Comparison of ENCODE assay signal across 9 cellular contexts in the genomic region with DNA sequence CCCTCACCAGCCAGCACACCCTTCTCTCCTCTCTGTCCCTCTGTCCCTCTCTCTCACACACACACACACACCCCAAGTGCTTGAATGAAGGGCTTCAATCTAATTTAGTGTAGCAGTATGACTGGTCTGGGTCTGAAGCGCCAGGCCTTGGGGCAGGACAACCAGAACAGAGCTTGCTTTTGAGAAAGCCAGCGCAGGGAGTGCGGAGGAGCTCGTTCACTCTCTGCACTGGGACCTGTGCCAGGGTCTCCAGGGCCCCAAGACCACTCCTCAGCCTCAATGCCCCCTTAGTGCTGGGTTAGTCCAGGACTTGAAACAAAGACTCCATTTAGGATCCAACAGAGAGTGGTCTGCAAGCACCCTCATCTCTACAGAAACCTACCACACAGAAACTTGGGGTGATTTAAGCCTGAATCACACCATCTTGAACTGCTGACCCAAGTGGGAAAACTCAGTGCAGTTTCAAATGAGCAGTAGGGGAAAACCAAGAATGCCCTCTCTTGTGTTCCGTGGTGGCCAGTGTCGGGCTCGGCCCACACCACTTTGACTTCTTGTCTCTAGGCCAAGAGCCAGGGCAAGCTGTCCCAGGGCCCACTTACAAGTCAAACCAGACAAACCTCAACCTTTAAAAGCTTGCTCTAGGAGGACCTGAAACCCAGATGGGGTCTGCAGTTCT.
DNase-seq lines count a peak whose midpoint lies in the region; ATAC-seq and TF ChIP-seq lines count a peak whose summit lies in the region.
"Had no signal": no experiment of that assay in that cellular context is flagged by ENCODE, and none has a peak within 500 bp of the region (broad histone marks: within the 10 kb centered on the region; RNA-seq: fewer than 3 reads in every experiment).

No MANE protein-coding gene starts in this region.

- H3K9me2 ChIP-seq in GM23338 (ENCODE audit: insufficient read depth): no peaks in the 10 kb centered on the region

- peaks cover 21% of the 10 kb centered on the region for H3K4me1 ChIP-seq in GM23338 (ENCODE audit: insufficient read depth)

- H3K36me3 Mint-ChIP-seq in GM23338 (ENCODE audit: low read depth): no peaks in the 10 kb centered on the region

- peak overlapping the region; percentile 17; the same call in 1 of the 2 replicates for H3K27ac Mint-ChIP-seq in GM23338

- H3K27me3 Mint-ChIP-seq in GM23338 (ENCODE audit: insufficient read depth, low read depth, poor library complexity): no peaks in the 10 kb centered on the region

- CTCF ChIA-PET in HEK293T (lab: Yijun Ruan, JAX): no interaction called here

- H3K36me3 ChIP-seq in GM23338 (ENCODE audit: insufficient read depth): no peaks in the 10 kb centered on the region

- DNase-seq in GM23338 (ENCODE audit: low spot score): no peak
- peak; percentile 6 for DNase-seq in amniotic epithelial cell (ENCODE audit: low read depth)
- peak in 20 of 49 donors; percentile 11 to 50 (median 21) for DNase-seq in substantia nigra (lab: John Stamatoyannopoulos, UW)
- no peak for DNase-seq in stimulated activated CD4-positive, alpha-beta T cell treated with anti-CD3 and anti-CD28 coated beads, Interleukin-2, amount 100 ng/mL, for 24 hours
- DNase-seq in hepatic stellate cell (ENCODE audit: low spot score): no peak
- no peak for DNase-seq in HEK293T (ENCODE audit: extremely low spot score)

- H3K4me3 Mint-ChIP-seq in GM23338: no peak overlapping the region

- H3K4me3 ChIP-seq in GM23338: no peak overlapping the region

- H3K9me3 Mint-ChIP-seq in GM23338: no peaks in the 10 kb centered on the region

- no peaks in the 10 kb centered on the region; the same call in 1 of the 2 replicates for H4K20me1 ChIP-seq in GM23338 (replicated peaks; ENCODE audit: insufficient read depth)

- no peak overlapping the region for H2AFZ ChIP-seq in GM23338

- POLR2A ChIA-PET in HEK293T (lab: Yijun Ruan, JAX): no interaction called here

- peaks cover 27% of the 10 kb centered on the region for H3K4me1 Mint-ChIP-seq in GM23338

- no peaks in the 10 kb centered on the region for H3F3A ChIP-seq in GM23338 (replicated peaks; ENCODE audit: low read depth)

- TF ChIP-seq CTCF in GM23338 (conservative IDR thresholded peaks at IDR 0.05; ENCODE audit: low read depth in 2 of 2): no peak

- no peaks in the 10 kb centered on the region for H3K79me2 ChIP-seq in GM23338 (replicated peaks; ENCODE audit: insufficient read depth)

- H3K4me2 ChIP-seq in GM23338: no peak overlapping the region

- ATAC-seq in GM23338: no peak
- no peak for ATAC-seq in GM19397 (IDR thresholded peaks at IDR 0.05; ENCODE audit: unreplicated experiment)
- ATAC-seq: HCT116 had no signal

- H3K27ac ChIP-seq in GM23338 (ENCODE audit: low read depth): no peak overlapping the region
- peak overlapping the region; percentile 66 for H3K27ac ChIP-seq in layer of hippocampus (ENCODE audit: low read depth, low read length)
- H3K27ac ChIP-seq in substantia nigra (ENCODE audit: low read depth, low read length, poor library complexity, severe bottlenecking): peak overlapping the region; percentile 86

- no peaks in the 10 kb centered on the region for H3K27me3 ChIP-seq in GM23338 (ENCODE audit: insufficient read depth)
- H3K27me3 ChIP-seq in layer of hippocampus (ENCODE audit: control insufficient read depth, insufficient read depth, low read length): no peaks in the 10 kb centered on the region

TF ChIP-seq in GM23338, 12 proteins besides CTCF, POLR2A, EP300 and RAD21 (continues in another document):
- TF ChIP-seq ZNF331 (CRISPR knock-in tag; IDR thresholded peaks at IDR 0.05; ENCODE audit: low read depth): no peak
- TF ChIP-seq STAT1 (IDR thresholded peaks at IDR 0.05; ENCODE audit: unreplicated experiment): no peak
- TF ChIP-seq NANOG (IDR thresholded peaks at IDR 0.05; ENCODE audit: borderline replicate concordance): no peak
- no peak for TF ChIP-seq ZNF114 (CRISPR knock-in tag; IDR thresholded peaks at IDR 0.05)
- no peak for TF ChIP-seq EZH2phosphoT487 (IDR thresholded peaks at IDR 0.05; ENCODE audit: unreplicated experiment)
- no peak for TF ChIP-seq JUNB (IDR thresholded peaks at IDR 0.05; ENCODE audit: unreplicated experiment)
- no peak for TF ChIP-seq REST (IDR thresholded peaks at IDR 0.05; ENCODE audit: unreplicated experiment)
- TF ChIP-seq CREB1 (CRISPR knock-in tag; IDR thresholded peaks at IDR 0.05; ENCODE audit: low read depth): no peak

TF ChIP-seq in HEK293T, 16 proteins besides CTCF, POLR2A, EP300 and RAD21:
- TF ChIP-seq FOXM1 (IDR thresholded peaks at IDR 0.05; ENCODE audit: borderline replicate concordance) (no peak), ZNF384 (IDR thresholded peaks at IDR 0.05) (no peak), SUZ12 (IDR thresholded peaks at IDR 0.05) (no peak)
